Comparison of ENCODE assay signal across 9 cellular contexts in the genomic region with DNA sequence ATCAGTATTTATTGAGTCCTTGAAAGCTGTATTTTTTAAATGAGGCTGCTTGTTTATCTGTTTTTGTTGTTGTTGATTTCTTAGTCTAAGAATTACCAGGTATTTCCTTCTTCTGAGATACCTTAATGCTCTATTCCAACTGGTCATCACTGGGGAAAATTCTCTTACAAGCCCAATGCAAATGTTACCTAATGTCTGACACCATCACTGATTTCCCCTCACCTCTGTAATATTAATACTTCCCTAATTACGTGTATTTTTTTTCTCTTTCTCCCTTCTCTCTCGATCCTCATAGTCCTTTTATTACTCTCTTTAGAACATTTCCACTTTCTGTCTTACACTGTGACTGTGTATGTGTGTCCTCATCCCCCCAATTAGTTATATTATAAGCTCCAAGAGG. TPM values are rescaled to one million over a fixed set of nuclear protein-coding genes. Genes with fewer than 3 reads are reported as not detected.
DNase-seq lines count a peak whose midpoint lies in the region; ATAC-seq, FAIRE-seq and TF ChIP-seq lines count a peak whose summit lies in the region.
"Had no signal": no experiment of that assay in that cellular context is flagged by ENCODE, and none has a peak within 500 bp of the region (broad histone marks: within the 10 kb centered on the region; RNA-seq: fewer than 3 reads in every experiment).

No MANE protein-coding gene starts in this region.

- in situ Hi-C loops in ACHN (cut with HindIII; ENCODE audit: low pct_ligation_motif_present, low pct_unique_long_range_greater_than_20kb, low sequenced_read_pairs): no loop called here

- peak overlapping the region; percentile 77 for H3K4me2 ChIP-seq in SK-N-SH
- H3K4me2 ChIP-seq in keratinocyte (ENCODE audit: control insufficient read depth, extremely low read depth, insufficient read depth, low read depth, low read length): peak overlapping the region; percentile 80

- H3F3A ChIP-seq in SK-N-SH (replicated peaks; ENCODE audit: insufficient read depth): peaks cover 50% of the 10 kb centered on the region

- H3K9ac ChIP-seq in SK-N-SH (peak overlapping the region; percentile 94), keratinocyte (ENCODE audit: control insufficient read depth, extremely low read depth, insufficient read depth, low read length) (peak overlapping the region; percentile 92)

- no peak for FAIRE-seq in keratinocyte (lab: Jason Lieb, UNC)

- DNase-seq in ACHN (peak; percentile 53), SK-N-SH (no peak), keratinocyte (ENCODE audit: low read depth, low spot score) (no peak), NCI-H345 treated with DMSO at 0.1 percent for 48 hours (lab: John Stamatoyannopoulos, UW; ENCODE audit: unreplicated experiment) (no peak), AG08395 (ENCODE audit: low spot score) (no peak), nucleus accumbens (lab: John Stamatoyannopoulos, UW) (no peak)
- DNase-seq: T-helper 17 cell had no signal

- H3K79me2 ChIP-seq in SK-N-SH (ENCODE audit: insufficient read depth): peaks cover 52% of the 10 kb centered on the region
- H3K79me2 ChIP-seq in keratinocyte (ENCODE audit: control insufficient read depth, insufficient read depth, low read length): peaks cover 42% of the 10 kb centered on the region

- no peaks in the 10 kb centered on the region for H3K9me1 ChIP-seq in keratinocyte (ENCODE audit: control insufficient read depth, extremely low read depth, insufficient read depth, low read length)

- ATAC-seq in GM21423 (IDR thresholded peaks at IDR 0.05; ENCODE audit: unreplicated experiment) (peak; percentile 16), GM21619 (IDR thresholded peaks at IDR 0.05; ENCODE audit: unreplicated experiment) (no peak)

- H2AFZ ChIP-seq in SK-N-SH (ENCODE audit: low read depth) (no peak overlapping the region), keratinocyte (ENCODE audit: control insufficient read depth, low read length) (no peak overlapping the region)

- no peaks in the 10 kb centered on the region for H3K9me2 ChIP-seq in SK-N-SH

- H3K4me3 ChIP-seq in SK-N-SH (ENCODE audit: low read depth in 2 of 2, low read length in 1 of 2) (peak overlapping the region; percentile 49 to 69; a peak in 3 of 4 replicates), keratinocyte (ENCODE audit: control insufficient read depth in 2 of 3, extremely low read depth in 1 of 3, insufficient read depth in 2 of 3, low read depth in 1 of 3, low read length in 3 of 3) (peak overlapping the region; percentile 49 to 77 (median 73))

- H3K9me3 ChIP-seq in SK-N-SH (no peaks in the 10 kb centered on the region), keratinocyte (ENCODE audit: control insufficient read depth, low read depth, low read length) (no peaks in the 10 kb centered on the region)

- CTCF ChIA-PET in SK-N-SH (lab: Yijun Ruan, JAX): interaction anchor here (1.0 to 4.8 kb wide), 4 partner anchors 12 to 155 kb away, joined by 4 to 34 read pairs (median 8); partner anchors contain the start of gene HDAC9

- H3K27ac ChIP-seq in SK-N-SH (ENCODE audit: low read depth in 2 of 2, low read length in 1 of 2) (peak overlapping the region; percentile 87 to 99), keratinocyte (ENCODE audit: control insufficient read depth, insufficient read depth, low read length) (peak overlapping the region; percentile 99)

- H3K4me1 ChIP-seq in SK-N-SH (ENCODE audit: control insufficient read depth in 1 of 2, insufficient read depth in 2 of 2, low read depth in 1 of 2, low read length in 1 of 2) (peaks cover 13 to 26% of the 10 kb centered on the region in 2 experiments), keratinocyte (ENCODE audit: control insufficient read depth, extremely low read depth, insufficient read depth, low read length) (peaks cover 13% of the 10 kb centered on the region)

- POLR2A ChIA-PET in SK-N-SH (lab: Yijun Ruan, JAX): no interaction called here

- TF ChIP-seq RAD21 in SK-N-SH (IDR thresholded peaks at IDR 0.05; ENCODE audit: low read length): no peak

- TF ChIP-seq EP300 in SK-N-SH (IDR thresholded peaks at IDR 0.05; ENCODE audit: borderline replicate concordance in 1 of 2, low read depth in 1 of 2, low read length in 1 of 2): no peak

- WGBS in SK-N-SH (ENCODE audit: low lambda C conversion rate): 12% methylated on average over 2 of the region's 2 CpGs

- dilution Hi-C loops in keratinocyte (cut with MboI; ENCODE audit: extremely low pct_ligation_motif_present, low sequenced_read_pairs): no loop called here

- H3K27me3 ChIP-seq in SK-N-SH (ENCODE audit: insufficient read depth): no peaks in the 10 kb centered on the region
- H3K27me3 ChIP-seq in keratinocyte (ENCODE audit: control insufficient read depth, extremely low read depth, insufficient read depth, low read length): no peaks in the 10 kb centered on the region

- H4K20me1 ChIP-seq in SK-N-SH (ENCODE audit: insufficient read depth) (no peaks in the 10 kb centered on the region), keratinocyte (ENCODE audit: control insufficient read depth, extremely low read depth, insufficient read depth, low read length) (no peaks in the 10 kb centered on the region)

- peaks cover 0 to 3% of the 10 kb centered on the region in 2 experiments for H3K36me3 ChIP-seq in SK-N-SH (replicated peaks in 1 of 2; ENCODE audit: control insufficient read depth in 1 of 2, insufficient read depth in 2 of 2, low read length in 1 of 2)
- H3K36me3 ChIP-seq in keratinocyte (ENCODE audit: control insufficient read depth in 2 of 2, extremely low read depth in 1 of 2, insufficient read depth in 2 of 2, low read length in 2 of 2): no peaks in the 10 kb centered on the region

- TF ChIP-seq CTCF in SK-N-SH (IDR thresholded peaks at IDR 0.05) (no peak), keratinocyte (optimal IDR thresholded peaks at IDR 0.05 in 1 of 3, IDR thresholded peaks at IDR 0.05 in 1 of 3, conservative IDR thresholded peaks at IDR 0.05 in 1 of 3; ENCODE audit: extremely low read depth in 1 of 3, insufficient read depth in 2 of 3, low read length in 3 of 3) (no peak)

TF ChIP-seq in SK-N-SH, 30 proteins besides CTCF, POLR2A, EP300 and RAD21:
- TF ChIP-seq RXRA (IDR thresholded peaks at IDR 0.05; ENCODE audit: borderline replicate concordance, low read depth) (0 out of 2 replicates have a peak, but pooled peaks have one; percentile 2), MEF2A (IDR thresholded peaks at IDR 0.05; ENCODE audit: borderline replicate concordance, low read depth) (no peak)

RNA-seq across cellular contexts. Expression of gene HDAC9, which starts 13.9 kb away (rescaled TPM):
- polyA plus RNA-seq in SK-N-SH (2012; rRNA removed): 11.6 and 19.8 TPM in 2 replicates
- polyA plus RNA-seq in SK-N-SH (2012; cell fraction: cytosol; rRNA removed): 12.1 and 15.5 TPM in 2 replicates
- polyA plus RNA-seq in SK-N-SH (2012; cell fraction: nucleus; rRNA removed): 15.1 and 30.9 TPM in 2 replicates
- 24.6 to 31.2 TPM (median 28.8 TPM) in 3 replicates for polyA plus RNA-seq in keratinocyte
- polyA plus RNA-seq in keratinocyte (2011; ENCODE audit: low read depth): 64.0 TPM
- polyA plus RNA-seq in keratinocyte (2011; cell fraction: cytosol; rRNA removed): 20.4 and 33.1 TPM in 2 replicates
- 34.0 and 40.7 TPM in 2 replicates for polyA plus RNA-seq in keratinocyte (2011; cell fraction: nucleus; rRNA removed)
- polyA plus RNA-seq in keratinocyte (2012; ENCODE audit: low replicate concordance): 21.0 and 26.7 TPM in 2 replicates
- 41.8 to 115 TPM (median 100 TPM) in 3 replicates for polyA minus RNA-seq in keratinocyte
- 37.8 TPM for polyA minus RNA-seq in keratinocyte (2011; cell fraction: cytosol; rRNA and poly(A)+ RNA removed)
- 111 and 204 TPM in 2 replicates for polyA minus RNA-seq in keratinocyte (2011; cell fraction: nucleus; rRNA and poly(A)+ RNA removed)
